1 cellular context compared by ENCODE assay signal in the genomic region with DNA sequence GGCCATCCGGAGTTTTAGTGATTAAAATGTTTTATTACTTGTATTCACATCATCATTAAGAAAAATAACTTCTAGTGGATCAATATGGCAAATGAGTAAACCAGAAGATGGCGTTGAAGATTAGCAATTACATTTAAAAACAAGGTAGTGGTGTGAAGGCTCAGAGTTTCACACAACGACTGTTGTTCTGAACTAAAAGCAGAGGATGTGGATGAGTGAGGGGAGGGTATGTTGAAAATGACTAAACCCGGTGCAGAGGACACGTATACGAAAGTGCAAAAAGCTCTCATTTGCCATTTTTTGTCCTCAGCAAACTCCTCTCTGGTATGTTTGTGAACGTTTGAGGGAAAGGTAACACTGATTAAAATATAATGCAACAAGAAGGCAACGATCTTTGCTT.
TF ChIP-seq lines count a peak whose summit lies in the region.

No MANE protein-coding gene starts in this region.

TF ChIP-seq in GM12878, 131 proteins besides CTCF, POLR2A, EP300 and RAD21 (continued from another document and continues in another):
- TF ChIP-seq BACH1 (IDR thresholded peaks at IDR 0.05; ENCODE audit: borderline replicate concordance) (peak; percentile 89; the same call in 1 of the 2 replicates), POLR2AphosphoS5 (IDR thresholded peaks at IDR 0.05; ENCODE audit: low read length) (peak; percentile 78), FOXK2 (IDR thresholded peaks at IDR 0.05) (no peak), TAF1 (IDR thresholded peaks at IDR 0.05; ENCODE audit: borderline replicate concordance, low read depth, low read length) (peak; percentile 42; the same call in 1 of the 2 replicates), DPF2 (IDR thresholded peaks at IDR 0.05) (no peak), ATF7 (IDR thresholded peaks at IDR 0.05; ENCODE audit: low read depth) (peak; percentile 60), CHD2 (IDR thresholded peaks at IDR 0.05; ENCODE audit: borderline replicate concordance, low read depth, low read length) (no peak), ASH2L (IDR thresholded peaks at IDR 0.05; ENCODE audit: borderline replicate concordance, low read depth) (no peak), YY1 (IDR thresholded peaks at IDR 0.05; ENCODE audit: low read depth, low read length) (0 out of 2 replicates have a peak, but pooled peaks have one; percentile 34), BCL11A (IDR thresholded peaks at IDR 0.05; ENCODE audit: low read depth, low read length) (peak; percentile 28; the same call in 1 of the 2 replicates), ZSCAN29 (IDR thresholded peaks at IDR 0.05) (no peak), ZBED1 (IDR thresholded peaks at IDR 0.05; ENCODE audit: borderline replicate concordance) (no peak; the same call in 1 of the 2 replicates), IRF4 (IDR thresholded peaks at IDR 0.05; ENCODE audit: low read depth, low read length) (no peak), TCF3 (IDR thresholded peaks at IDR 0.05; ENCODE audit: borderline replicate concordance, insufficient read depth, low read depth, low read length) (no peak), PAX5 (IDR thresholded peaks at IDR 0.05; ENCODE audit: borderline replicate concordance, low read depth, low read length) (peak; percentile 47; the same call in 1 of the 2 replicates), STAT3 (IDR thresholded peaks at IDR 0.05; ENCODE audit: low read depth, low read length) (no peak), SREBF2 (IDR thresholded peaks at IDR 0.05; ENCODE audit: low read length) (no peak), TBL1XR1 (IDR thresholded peaks at IDR 0.05; ENCODE audit: low read depth, low read length) (no peak), HDAC6 (IDR thresholded peaks at IDR 0.05; ENCODE audit: unreplicated experiment) (no peak), MXI1 (IDR thresholded peaks at IDR 0.05; ENCODE audit: low read depth, low read length) (no peak), EED (IDR thresholded peaks at IDR 0.05; ENCODE audit: low read depth) (peak; percentile 21; the same call in 1 of the 2 replicates)
- TF ChIP-seq, protein P1, sequence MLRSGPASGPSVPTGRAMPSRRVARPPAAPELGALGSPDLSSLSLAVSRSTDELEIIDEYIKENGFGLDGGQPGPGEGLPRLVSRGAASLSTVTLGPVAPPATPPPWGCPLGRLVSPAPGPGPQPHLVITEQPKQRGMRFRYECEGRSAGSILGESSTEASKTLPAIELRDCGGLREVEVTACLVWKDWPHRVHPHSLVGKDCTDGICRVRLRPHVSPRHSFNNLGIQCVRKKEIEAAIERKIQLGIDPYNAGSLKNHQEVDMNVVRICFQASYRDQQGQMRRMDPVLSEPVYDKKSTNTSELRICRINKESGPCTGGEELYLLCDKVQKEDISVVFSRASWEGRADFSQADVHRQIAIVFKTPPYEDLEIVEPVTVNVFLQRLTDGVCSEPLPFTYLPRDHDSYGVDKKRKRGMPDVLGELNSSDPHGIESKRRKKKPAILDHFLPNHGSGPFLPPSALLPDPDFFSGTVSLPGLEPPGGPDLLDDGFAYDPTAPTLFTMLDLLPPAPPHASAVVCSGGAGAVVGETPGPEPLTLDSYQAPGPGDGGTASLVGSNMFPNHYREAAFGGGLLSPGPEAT (IDR thresholded peaks at IDR 0.05; ENCODE audit: low read depth): peak; percentile 95
- TF ChIP-seq, protein P2, sequence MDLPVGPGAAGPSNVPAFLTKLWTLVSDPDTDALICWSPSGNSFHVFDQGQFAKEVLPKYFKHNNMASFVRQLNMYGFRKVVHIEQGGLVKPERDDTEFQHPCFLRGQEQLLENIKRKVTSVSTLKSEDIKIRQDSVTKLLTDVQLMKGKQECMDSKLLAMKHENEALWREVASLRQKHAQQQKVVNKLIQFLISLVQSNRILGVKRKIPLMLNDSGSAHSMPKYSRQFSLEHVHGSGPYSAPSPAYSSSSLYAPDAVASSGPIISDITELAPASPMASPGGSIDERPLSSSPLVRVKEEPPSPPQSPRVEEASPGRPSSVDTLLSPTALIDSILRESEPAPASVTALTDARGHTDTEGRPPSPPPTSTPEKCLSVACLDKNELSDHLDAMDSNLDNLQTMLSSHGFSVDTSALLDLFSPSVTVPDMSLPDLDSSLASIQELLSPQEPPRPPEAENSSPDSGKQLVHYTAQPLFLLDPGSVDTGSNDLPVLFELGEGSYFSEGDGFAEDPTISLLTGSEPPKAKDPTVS (IDR thresholded peaks at IDR 0.05; ENCODE audit: low read depth, low read length): no peak
- TF ChIP-seq, protein P3, sequence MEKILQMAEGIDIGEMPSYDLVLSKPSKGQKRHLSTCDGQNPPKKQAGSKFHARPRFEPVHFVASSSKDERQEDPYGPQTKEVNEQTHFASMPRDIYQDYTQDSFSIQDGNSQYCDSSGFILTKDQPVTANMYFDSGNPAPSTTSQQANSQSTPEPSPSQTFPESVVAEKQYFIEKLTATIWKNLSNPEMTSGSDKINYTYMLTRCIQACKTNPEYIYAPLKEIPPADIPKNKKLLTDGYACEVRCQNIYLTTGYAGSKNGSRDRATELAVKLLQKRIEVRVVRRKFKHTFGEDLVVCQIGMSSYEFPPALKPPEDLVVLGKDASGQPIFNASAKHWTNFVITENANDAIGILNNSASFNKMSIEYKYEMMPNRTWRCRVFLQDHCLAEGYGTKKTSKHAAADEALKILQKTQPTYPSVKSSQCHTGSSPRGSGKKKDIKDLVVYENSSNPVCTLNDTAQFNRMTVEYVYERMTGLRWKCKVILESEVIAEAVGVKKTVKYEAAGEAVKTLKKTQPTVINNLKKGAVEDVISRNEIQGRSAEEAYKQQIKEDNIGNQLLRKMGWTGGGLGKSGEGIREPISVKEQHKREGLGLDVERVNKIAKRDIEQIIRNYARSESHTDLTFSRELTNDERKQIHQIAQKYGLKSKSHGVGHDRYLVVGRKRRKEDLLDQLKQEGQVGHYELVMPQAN (conservative IDR thresholded peaks at IDR 0.05): no peak
- TF ChIP-seq, protein P4, sequence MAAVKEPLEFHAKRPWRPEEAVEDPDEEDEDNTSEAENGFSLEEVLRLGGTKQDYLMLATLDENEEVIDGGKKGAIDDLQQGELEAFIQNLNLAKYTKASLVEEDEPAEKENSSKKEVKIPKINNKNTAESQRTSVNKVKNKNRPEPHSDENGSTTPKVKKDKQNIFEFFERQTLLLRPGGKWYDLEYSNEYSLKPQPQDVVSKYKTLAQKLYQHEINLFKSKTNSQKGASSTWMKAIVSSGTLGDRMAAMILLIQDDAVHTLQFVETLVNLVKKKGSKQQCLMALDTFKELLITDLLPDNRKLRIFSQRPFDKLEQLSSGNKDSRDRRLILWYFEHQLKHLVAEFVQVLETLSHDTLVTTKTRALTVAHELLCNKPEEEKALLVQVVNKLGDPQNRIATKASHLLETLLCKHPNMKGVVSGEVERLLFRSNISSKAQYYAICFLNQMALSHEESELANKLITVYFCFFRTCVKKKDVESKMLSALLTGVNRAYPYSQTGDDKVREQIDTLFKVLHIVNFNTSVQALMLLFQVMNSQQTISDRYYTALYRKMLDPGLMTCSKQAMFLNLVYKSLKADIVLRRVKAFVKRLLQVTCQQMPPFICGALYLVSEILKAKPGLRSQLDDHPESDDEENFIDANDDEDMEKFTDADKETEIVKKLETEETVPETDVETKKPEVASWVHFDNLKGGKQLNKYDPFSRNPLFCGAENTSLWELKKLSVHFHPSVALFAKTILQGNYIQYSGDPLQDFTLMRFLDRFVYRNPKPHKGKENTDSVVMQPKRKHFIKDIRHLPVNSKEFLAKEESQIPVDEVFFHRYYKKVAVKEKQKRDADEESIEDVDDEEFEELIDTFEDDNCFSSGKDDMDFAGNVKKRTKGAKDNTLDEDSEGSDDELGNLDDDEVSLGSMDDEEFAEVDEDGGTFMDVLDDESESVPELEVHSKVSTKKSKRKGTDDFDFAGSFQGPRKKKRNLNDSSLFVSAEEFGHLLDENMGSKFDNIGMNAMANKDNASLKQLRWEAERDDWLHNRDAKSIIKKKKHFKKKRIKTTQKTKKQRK (IDR thresholded peaks at IDR 0.05; ENCODE audit: low read depth, low read length): no peak
- TF ChIP-seq, protein P5, sequence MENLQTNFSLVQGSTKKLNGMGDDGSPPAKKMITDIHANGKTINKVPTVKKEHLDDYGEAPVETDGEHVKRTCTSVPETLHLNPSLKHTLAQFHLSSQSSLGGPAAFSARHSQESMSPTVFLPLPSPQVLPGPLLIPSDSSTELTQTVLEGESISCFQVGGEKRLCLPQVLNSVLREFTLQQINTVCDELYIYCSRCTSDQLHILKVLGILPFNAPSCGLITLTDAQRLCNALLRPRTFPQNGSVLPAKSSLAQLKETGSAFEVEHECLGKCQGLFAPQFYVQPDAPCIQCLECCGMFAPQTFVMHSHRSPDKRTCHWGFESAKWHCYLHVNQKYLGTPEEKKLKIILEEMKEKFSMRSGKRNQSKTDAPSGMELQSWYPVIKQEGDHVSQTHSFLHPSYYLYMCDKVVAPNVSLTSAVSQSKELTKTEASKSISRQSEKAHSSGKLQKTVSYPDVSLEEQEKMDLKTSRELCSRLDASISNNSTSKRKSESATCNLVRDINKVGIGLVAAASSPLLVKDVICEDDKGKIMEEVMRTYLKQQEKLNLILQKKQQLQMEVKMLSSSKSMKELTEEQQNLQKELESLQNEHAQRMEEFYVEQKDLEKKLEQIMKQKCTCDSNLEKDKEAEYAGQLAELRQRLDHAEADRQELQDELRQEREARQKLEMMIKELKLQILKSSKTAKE (IDR thresholded peaks at IDR 0.05; ENCODE audit: low read depth, poor library complexity, severe bottlenecking): peak; percentile 38
- TF ChIP-seq, protein P6, sequence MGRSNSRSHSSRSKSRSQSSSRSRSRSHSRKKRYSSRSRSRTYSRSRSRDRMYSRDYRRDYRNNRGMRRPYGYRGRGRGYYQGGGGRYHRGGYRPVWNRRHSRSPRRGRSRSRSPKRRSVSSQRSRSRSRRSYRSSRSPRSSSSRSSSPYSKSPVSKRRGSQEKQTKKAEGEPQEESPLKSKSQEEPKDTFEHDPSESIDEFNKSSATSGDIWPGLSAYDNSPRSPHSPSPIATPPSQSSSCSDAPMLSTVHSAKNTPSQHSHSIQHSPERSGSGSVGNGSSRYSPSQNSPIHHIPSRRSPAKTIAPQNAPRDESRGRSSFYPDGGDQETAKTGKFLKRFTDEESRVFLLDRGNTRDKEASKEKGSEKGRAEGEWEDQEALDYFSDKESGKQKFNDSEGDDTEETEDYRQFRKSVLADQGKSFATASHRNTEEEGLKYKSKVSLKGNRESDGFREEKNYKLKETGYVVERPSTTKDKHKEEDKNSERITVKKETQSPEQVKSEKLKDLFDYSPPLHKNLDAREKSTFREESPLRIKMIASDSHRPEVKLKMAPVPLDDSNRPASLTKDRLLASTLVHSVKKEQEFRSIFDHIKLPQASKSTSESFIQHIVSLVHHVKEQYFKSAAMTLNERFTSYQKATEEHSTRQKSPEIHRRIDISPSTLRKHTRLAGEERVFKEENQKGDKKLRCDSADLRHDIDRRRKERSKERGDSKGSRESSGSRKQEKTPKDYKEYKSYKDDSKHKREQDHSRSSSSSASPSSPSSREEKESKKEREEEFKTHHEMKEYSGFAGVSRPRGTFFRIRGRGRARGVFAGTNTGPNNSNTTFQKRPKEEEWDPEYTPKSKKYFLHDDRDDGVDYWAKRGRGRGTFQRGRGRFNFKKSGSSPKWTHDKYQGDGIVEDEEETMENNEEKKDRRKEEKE (IDR thresholded peaks at IDR 0.05): no peak
- TF ChIP-seq, protein P7, sequence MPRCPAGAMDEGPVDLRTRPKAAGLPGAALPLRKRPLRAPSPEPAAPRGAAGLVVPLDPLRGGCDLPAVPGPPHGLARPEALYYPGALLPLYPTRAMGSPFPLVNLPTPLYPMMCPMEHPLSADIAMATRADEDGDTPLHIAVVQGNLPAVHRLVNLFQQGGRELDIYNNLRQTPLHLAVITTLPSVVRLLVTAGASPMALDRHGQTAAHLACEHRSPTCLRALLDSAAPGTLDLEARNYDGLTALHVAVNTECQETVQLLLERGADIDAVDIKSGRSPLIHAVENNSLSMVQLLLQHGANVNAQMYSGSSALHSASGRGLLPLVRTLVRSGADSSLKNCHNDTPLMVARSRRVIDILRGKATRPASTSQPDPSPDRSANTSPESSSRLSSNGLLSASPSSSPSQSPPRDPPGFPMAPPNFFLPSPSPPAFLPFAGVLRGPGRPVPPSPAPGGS (IDR thresholded peaks at IDR 0.05; ENCODE audit: borderline replicate concordance, insufficient read depth, low read depth, low read length, poor library complexity, severe bottlenecking): peak; percentile 34
- TF ChIP-seq, protein P8, sequence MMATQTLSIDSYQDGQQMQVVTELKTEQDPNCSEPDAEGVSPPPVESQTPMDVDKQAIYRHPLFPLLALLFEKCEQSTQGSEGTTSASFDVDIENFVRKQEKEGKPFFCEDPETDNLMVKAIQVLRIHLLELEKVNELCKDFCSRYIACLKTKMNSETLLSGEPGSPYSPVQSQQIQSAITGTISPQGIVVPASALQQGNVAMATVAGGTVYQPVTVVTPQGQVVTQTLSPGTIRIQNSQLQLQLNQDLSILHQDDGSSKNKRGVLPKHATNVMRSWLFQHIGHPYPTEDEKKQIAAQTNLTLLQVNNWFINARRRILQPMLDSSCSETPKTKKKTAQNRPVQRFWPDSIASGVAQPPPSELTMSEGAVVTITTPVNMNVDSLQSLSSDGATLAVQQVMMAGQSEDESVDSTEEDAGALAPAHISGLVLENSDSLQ (IDR thresholded peaks at IDR 0.05): no peak
- TF ChIP-seq, protein P9, sequence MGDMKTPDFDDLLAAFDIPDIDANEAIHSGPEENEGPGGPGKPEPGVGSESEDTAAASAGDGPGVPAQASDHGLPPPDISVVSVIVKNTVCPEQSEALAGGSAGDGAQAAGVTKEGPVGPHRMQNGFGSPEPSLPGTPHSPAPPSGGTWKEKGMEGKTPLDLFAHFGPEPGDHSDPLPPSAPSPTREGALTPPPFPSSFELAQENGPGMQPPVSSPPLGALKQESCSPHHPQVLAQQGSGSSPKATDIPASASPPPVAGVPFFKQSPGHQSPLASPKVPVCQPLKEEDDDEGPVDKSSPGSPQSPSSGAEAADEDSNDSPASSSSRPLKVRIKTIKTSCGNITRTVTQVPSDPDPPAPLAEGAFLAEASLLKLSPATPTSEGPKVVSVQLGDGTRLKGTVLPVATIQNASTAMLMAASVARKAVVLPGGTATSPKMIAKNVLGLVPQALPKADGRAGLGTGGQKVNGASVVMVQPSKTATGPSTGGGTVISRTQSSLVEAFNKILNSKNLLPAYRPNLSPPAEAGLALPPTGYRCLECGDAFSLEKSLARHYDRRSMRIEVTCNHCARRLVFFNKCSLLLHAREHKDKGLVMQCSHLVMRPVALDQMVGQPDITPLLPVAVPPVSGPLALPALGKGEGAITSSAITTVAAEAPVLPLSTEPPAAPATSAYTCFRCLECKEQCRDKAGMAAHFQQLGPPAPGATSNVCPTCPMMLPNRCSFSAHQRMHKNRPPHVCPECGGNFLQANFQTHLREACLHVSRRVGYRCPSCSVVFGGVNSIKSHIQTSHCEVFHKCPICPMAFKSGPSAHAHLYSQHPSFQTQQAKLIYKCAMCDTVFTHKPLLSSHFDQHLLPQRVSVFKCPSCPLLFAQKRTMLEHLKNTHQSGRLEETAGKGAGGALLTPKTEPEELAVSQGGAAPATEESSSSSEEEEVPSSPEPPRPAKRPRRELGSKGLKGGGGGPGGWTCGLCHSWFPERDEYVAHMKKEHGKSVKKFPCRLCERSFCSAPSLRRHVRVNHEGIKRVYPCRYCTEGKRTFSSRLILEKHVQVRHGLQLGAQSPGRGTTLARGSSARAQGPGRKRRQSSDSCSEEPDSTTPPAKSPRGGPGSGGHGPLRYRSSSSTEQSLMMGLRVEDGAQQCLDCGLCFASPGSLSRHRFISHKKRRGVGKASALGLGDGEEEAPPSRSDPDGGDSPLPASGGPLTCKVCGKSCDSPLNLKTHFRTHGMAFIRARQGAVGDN (IDR thresholded peaks at IDR 0.05): no peak; the same call in 1 of the 2 replicates
- TF ChIP-seq, protein P10, sequence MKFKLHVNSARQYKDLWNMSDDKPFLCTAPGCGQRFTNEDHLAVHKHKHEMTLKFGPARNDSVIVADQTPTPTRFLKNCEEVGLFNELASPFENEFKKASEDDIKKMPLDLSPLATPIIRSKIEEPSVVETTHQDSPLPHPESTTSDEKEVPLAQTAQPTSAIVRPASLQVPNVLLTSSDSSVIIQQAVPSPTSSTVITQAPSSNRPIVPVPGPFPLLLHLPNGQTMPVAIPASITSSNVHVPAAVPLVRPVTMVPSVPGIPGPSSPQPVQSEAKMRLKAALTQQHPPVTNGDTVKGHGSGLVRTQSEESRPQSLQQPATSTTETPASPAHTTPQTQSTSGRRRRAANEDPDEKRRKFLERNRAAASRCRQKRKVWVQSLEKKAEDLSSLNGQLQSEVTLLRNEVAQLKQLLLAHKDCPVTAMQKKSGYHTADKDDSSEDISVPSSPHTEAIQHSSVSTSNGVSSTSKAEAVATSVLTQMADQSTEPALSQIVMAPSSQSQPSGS (IDR thresholded peaks at IDR 0.05; ENCODE audit: low read length): peak; percentile 65
